Comparison of ENCODE assay signal across 8 cellular contexts in the genomic region with DNA sequence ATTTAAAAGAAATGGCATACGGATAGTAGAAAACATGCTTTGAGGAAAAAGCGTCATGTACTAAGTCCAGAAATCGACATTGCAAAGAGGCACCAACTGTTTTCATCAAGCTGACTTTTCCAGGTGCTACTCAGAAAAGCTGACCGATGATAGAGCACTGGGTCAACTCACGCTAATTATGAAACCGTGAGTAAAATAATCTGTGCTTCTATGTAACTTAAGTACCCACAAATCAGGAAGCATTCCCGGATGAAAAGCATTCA. TPM values are rescaled to one million over a fixed set of nuclear protein-coding genes. Genes with fewer than 3 reads are reported as not detected.
DNase-seq lines count a peak whose midpoint lies in the region; ATAC-seq and TF ChIP-seq lines count a peak whose summit lies in the region.

No MANE protein-coding gene starts in this region.

- H4K20me1 ChIP-seq in hepatocyte (ENCODE audit: insufficient read depth, poor library complexity, severe bottlenecking) = no peaks in the 10 kb centered on the region

- H3K9me2 ChIP-seq in hepatocyte (replicated peaks; ENCODE audit: insufficient read depth) = no peaks in the 10 kb centered on the region

- no peaks in the 10 kb centered on the region for H3K27me3 ChIP-seq in hepatocyte

- H3K27me3 Mint-ChIP-seq in activated T-cell treated with anti-CD3 and anti-CD28 coated beads, Interleukin-2, amount 50 U/mL, for 4 hours (ENCODE audit: low read depth) = peaks cover 5% of the 10 kb centered on the region
- H3K27me3 Mint-ChIP-seq in activated CD4-positive, alpha-beta memory T cell treated with anti-CD3 and anti-CD28 coated beads, Interleukin-2, amount 10 ng/mL, durations not matched to agents 7 days and 5 days = peaks cover 5% of the 10 kb centered on the region
- peaks cover 22% of the 10 kb centered on the region for H3K27me3 Mint-ChIP-seq in stimulated activated naive CD8-positive, alpha-beta T cell treated with anti-CD3 and anti-CD28 coated beads, Interleukin-15, Interleukin-2, amounts not matched to agents 100 ng/mL and 50 ng/mL, for 24 hours

- H3K9me3 ChIP-seq in hepatocyte (ENCODE audit: low read depth) = no peaks in the 10 kb centered on the region

- peaks cover 2% of the 10 kb centered on the region for H3K36me3 Mint-ChIP-seq in activated T-cell treated with anti-CD3 and anti-CD28 coated beads, Interleukin-2, amount 50 U/mL, for 4 hours (ENCODE audit: insufficient read depth)
- H3K36me3 Mint-ChIP-seq in activated CD4-positive, alpha-beta memory T cell treated with anti-CD3 and anti-CD28 coated beads, Interleukin-2, amount 10 ng/mL, durations not matched to agents 7 days and 5 days (ENCODE audit: low read depth) = peaks cover 7% of the 10 kb centered on the region
- peaks cover 23% of the 10 kb centered on the region for H3K36me3 Mint-ChIP-seq in stimulated activated naive CD8-positive, alpha-beta T cell treated with anti-CD3 and anti-CD28 coated beads, Interleukin-15, Interleukin-2, amounts not matched to agents 100 ng/mL and 50 ng/mL, for 24 hours (ENCODE audit: low read depth)

- H3K4me2 ChIP-seq in hepatocyte = peak overlapping the region; percentile 74

- H2AFZ ChIP-seq in hepatocyte = peak overlapping the region; percentile 98

- H3K9me3 Mint-ChIP-seq in activated T-cell treated with anti-CD3 and anti-CD28 coated beads, Interleukin-2, amount 50 U/mL, for 4 hours = no peaks in the 10 kb centered on the region
- no peaks in the 10 kb centered on the region for H3K9me3 Mint-ChIP-seq in activated CD4-positive, alpha-beta memory T cell treated with anti-CD3 and anti-CD28 coated beads, Interleukin-2, amount 10 ng/mL, durations not matched to agents 7 days and 5 days
- no peaks in the 10 kb centered on the region for H3K9me3 Mint-ChIP-seq in stimulated activated naive CD8-positive, alpha-beta T cell treated with anti-CD3 and anti-CD28 coated beads, Interleukin-15, Interleukin-2, amounts not matched to agents 100 ng/mL and 50 ng/mL, for 24 hours

- H3K4me3 ChIP-seq in hepatocyte = peak overlapping the region; percentile 59

- H3K4me1 ChIP-seq in hepatocyte (ENCODE audit: insufficient read depth) = peaks cover 6% of the 10 kb centered on the region

- 6% methylated on average over 7 of the region's 7 CpGs for WGBS in hepatocyte (ENCODE audit: low lambda C conversion rate, missing lambda C conversion rate)

- peak overlapping the region; percentile 96 for H3K27ac Mint-ChIP-seq in activated CD4-positive, alpha-beta memory T cell treated with anti-CD3 and anti-CD28 coated beads, Interleukin-2, amount 10 ng/mL, durations not matched to agents 7 days and 5 days
- peak overlapping the region; percentile 97 for H3K27ac Mint-ChIP-seq in stimulated activated naive CD8-positive, alpha-beta T cell treated with anti-CD3 and anti-CD28 coated beads, Interleukin-15, Interleukin-2, amounts not matched to agents 100 ng/mL and 50 ng/mL, for 24 hours

- peak; percentile 25 to 26 for ATAC-seq in activated T-cell treated with anti-CD3 and anti-CD28 coated beads, Interleukin-2, amount 50 U/mL, for 4 hours
- peak; percentile 31 for ATAC-seq in HG03039 (IDR thresholded peaks at IDR 0.05; ENCODE audit: unreplicated experiment)

- peak overlapping the region; percentile 96 for H3K27ac ChIP-seq in hepatocyte

- H3K4me1 Mint-ChIP-seq in activated T-cell treated with anti-CD3 and anti-CD28 coated beads, Interleukin-2, amount 50 U/mL, for 4 hours (ENCODE audit: low read depth) = peaks cover 30% of the 10 kb centered on the region
- H3K4me1 Mint-ChIP-seq in activated CD4-positive, alpha-beta memory T cell treated with anti-CD3 and anti-CD28 coated beads, Interleukin-2, amount 10 ng/mL, durations not matched to agents 7 days and 5 days = peaks cover 33% of the 10 kb centered on the region
- peaks cover 41% of the 10 kb centered on the region for H3K4me1 Mint-ChIP-seq in stimulated activated naive CD8-positive, alpha-beta T cell treated with anti-CD3 and anti-CD28 coated beads, Interleukin-15, Interleukin-2, amounts not matched to agents 100 ng/mL and 50 ng/mL, for 24 hours (ENCODE audit: low read depth)

- CTCF ChIA-PET in activated CD4-positive, alpha-beta memory T cell treated with anti-CD3 and anti-CD28 coated beads, Interleukin-2, amount 10 ng/mL, durations not matched to agents 7 days and 5 days (lab: Charles Lee) = interaction anchor here (1.0 to 1.5 kb wide), 2 partner anchors 15 to 144 kb away, joined by 3 to 4 read pairs; no protein-coding TSS in a partner anchor

- peak overlapping the region; percentile 96 for H3K4me3 Mint-ChIP-seq in activated T-cell treated with anti-CD3 and anti-CD28 coated beads, Interleukin-2, amount 50 U/mL, for 4 hours
- H3K4me3 Mint-ChIP-seq in activated CD4-positive, alpha-beta memory T cell treated with anti-CD3 and anti-CD28 coated beads, Interleukin-2, amount 10 ng/mL, durations not matched to agents 7 days and 5 days = peak overlapping the region; percentile 80
- H3K4me3 Mint-ChIP-seq in stimulated activated naive CD8-positive, alpha-beta T cell treated with anti-CD3 and anti-CD28 coated beads, Interleukin-15, Interleukin-2, amounts not matched to agents 100 ng/mL and 50 ng/mL, for 24 hours = peak overlapping the region; percentile 94

- in situ Hi-C loops in KBM-7 (cut with MboI; ENCODE audit: low pct_unique_long_range_greater_than_20kb, low sequenced_read_pairs) = no loop called here

- no peak for TF ChIP-seq CTCF in hepatocyte (IDR thresholded peaks at IDR 0.05; ENCODE audit: poor library complexity)

- no peak for DNase-seq in activated T-cell treated with anti-CD3 and anti-CD28 coated beads, Interleukin-2, amount 50 U/mL, for 4 hours
- DNase-seq in activated T-cell treated with anti-CD3 and anti-CD28 coated beads, Interleukin-2, amount 50 U/mL, for 48 hours = no peak
- DNase-seq in activated CD4-positive, alpha-beta memory T cell treated with anti-CD3 and anti-CD28 coated beads, Interleukin-2, amount 10 ng/mL, durations not matched to agents 7 days and 5 days = no peak
- DNase-seq in hepatocyte (ENCODE audit: low spot score) = no peak
- DNase-seq in KBM-7 = no peak
- no peak for DNase-seq in SHP77 (lab: John Stamatoyannopoulos, UW)

- POLR2A ChIA-PET in activated CD4-positive, alpha-beta memory T cell treated with anti-CD3 and anti-CD28 coated beads, Interleukin-2, amount 10 ng/mL, durations not matched to agents 7 days and 5 days (lab: Charles Lee) = interaction anchor here (2.4 kb wide), 1 partner anchor 45 kb away, joined by 12 read pairs; a partner anchor contains a TSS

- H3K36me3 ChIP-seq in hepatocyte (replicated peaks; ENCODE audit: insufficient read depth, low read depth) = peaks cover 2% of the 10 kb centered on the region

- H3K79me2 ChIP-seq in hepatocyte = peaks cover 37% of the 10 kb centered on the region

RNA-seq across cellular contexts. Expression of a gene that starts 0.4 kb away (rescaled TPM):
- 10 to 100 TPM; 55.0 to 61.9 (median 60.5) TPM for total RNA-seq in activated T-cell treated with anti-CD3 and anti-CD28 coated beads, Interleukin-2, amount 50 U/mL, for 4 hours
- total RNA-seq in activated CD4-positive, alpha-beta memory T cell treated with anti-CD3 and anti-CD28 coated beads, Interleukin-2, amount 10 ng/mL, durations not matched to agents 7 days and 5 days = 10 to 100 TPM; 15.5 to 15.9 TPM
- total RNA-seq in hepatocyte = 20.0 and 22.6 TPM in 2 replicates
- 14.4 and 15.7 TPM in 2 replicates for polyA plus RNA-seq in hepatocyte

RNA-seq across cellular contexts. Expression of a gene that starts 45.3 kb away (rescaled TPM):
- 1 to 10 TPM; 1.2 to 2.5 (median 2.2) TPM for total RNA-seq in activated T-cell treated with anti-CD3 and anti-CD28 coated beads, Interleukin-2, amount 50 U/mL, for 4 hours
- total RNA-seq in activated CD4-positive, alpha-beta memory T cell treated with anti-CD3 and anti-CD28 coated beads, Interleukin-2, amount 10 ng/mL, durations not matched to agents 7 days and 5 days = 1 to 10 TPM in 1 of 2 experiments, under 1 TPM in 1; 0.93 to 1.1 TPM
- 3.3 and 4.7 TPM in 2 replicates for total RNA-seq in hepatocyte
- polyA plus RNA-seq in hepatocyte = 1.1 and 1.2 TPM in 2 replicates
